8 cellular contexts compared by ENCODE assay signal in the genomic region with DNA sequence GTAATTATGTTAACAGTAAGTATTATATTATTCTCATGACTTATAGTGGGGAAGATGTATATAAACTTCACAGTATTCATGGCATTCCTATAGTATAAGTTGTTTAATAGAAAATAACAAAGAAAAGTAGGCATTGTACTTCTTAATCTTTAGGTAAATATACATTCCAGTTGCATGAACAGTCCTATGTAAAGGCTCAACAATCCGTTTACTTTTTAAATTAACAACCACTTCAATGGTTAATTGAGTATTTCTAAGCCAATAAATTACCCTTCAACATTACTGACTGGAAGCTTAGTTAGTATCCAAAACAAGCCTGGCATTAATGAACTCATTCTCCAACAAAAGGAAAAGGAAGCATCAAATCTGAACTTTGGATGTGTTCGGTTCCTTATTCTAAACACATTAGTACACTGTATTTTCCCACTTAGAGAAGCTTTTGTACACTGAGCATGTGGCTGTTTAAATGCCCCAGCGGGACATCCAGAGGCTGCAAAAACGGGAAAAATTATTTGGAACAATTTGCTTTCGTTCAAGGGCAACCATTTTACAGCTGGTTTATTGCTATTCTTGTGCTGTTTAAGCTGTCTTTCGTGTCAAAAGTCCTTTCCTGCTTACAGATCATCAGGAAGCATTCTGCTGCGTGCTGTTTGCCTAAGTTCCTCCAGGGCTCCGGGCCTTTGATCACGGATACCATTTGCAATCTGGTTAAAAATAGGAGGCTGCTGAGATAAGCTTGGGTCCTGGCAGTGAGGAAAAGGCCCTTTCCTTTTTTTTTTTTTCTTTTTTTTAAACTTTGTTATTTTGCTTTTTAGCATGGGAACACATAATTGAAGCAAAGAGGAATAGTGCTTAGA.
DNase-seq lines count a peak whose midpoint lies in the region; TF ChIP-seq lines count a peak whose summit lies in the region.

No MANE protein-coding gene starts in this region.

- no peak overlapping the region for H3K4me3 ChIP-seq in cardiac fibroblast (replicated peaks in 1 of 2; ENCODE audit: low read depth in 2 of 2, low read length in 2 of 2)
- H3K4me3 ChIP-seq in transverse colon, result no peak overlapping the region

- no peak for TF ChIP-seq EP300 in transverse colon (IDR thresholded peaks at IDR 0.05; ENCODE audit: low read depth)

- no peak for TF ChIP-seq POLR2A in transverse colon (IDR thresholded peaks at IDR 0.05)

- TF ChIP-seq CTCF in cardiac fibroblast (IDR thresholded peaks at IDR 0.05; ENCODE audit: low read depth, low read length) (peak; percentile 44), transverse colon (IDR thresholded peaks at IDR 0.05) (peak; percentile 16 to 38 (median 23))

- in situ Hi-C loops in transverse colon (cut with MboI; ENCODE audit: low pct_ligation_motif_present in 1 of 4, low pct_unique_long_range_greater_than_20kb in 1 of 4, low sequenced_read_pairs in 3 of 4), result no loop called here

- H3K9me3 ChIP-seq in transverse colon, result no peaks in the 10 kb centered on the region

- WGBS in transverse colon (ENCODE audit: low coverage in 1 of 2), 2 donors, result 13 to 23% methylated on average over 9 of the region's 9 CpGs

- peak; percentile 1 to 36 for DNase-seq in NCI-H2081 (lab: John Stamatoyannopoulos, UW)
- no peak for DNase-seq in NCI-H2081 treated with DMSO at 0.1 percent for 48 hours (lab: John Stamatoyannopoulos, UW)
- peak; percentile 65 to 84 for DNase-seq in cardiac fibroblast (ENCODE audit: low read depth in 2 of 2)
- peak; percentile 76 for DNase-seq in left kidney (ENCODE audit: low read depth, low spot score)
- DNase-seq in transverse colon, result peak; percentile 39
- no peak for DNase-seq in stimulated activated CD4-positive, alpha-beta T cell treated with anti-CD3 and anti-CD28 coated beads, Interleukin-12 subunit alpha, Interleukin-12 subunit beta, amount 100 ng/mL, for 4 hours
- no peak for DNase-seq in NCI-H524 treated with DMSO at 0.1 percent for 48 hours (lab: John Stamatoyannopoulos, UW)
- no peak for DNase-seq in T1000 (lab: John Stamatoyannopoulos, UW)

- no peaks in the 10 kb centered on the region for H3K36me3 ChIP-seq in transverse colon

- H3K27me3 ChIP-seq in transverse colon, result no peaks in the 10 kb centered on the region

- peaks cover 0 to 16% (median 2%) of the 10 kb centered on the region in 4 donors for H3K4me1 ChIP-seq in transverse colon

- intact Hi-C loops in transverse colon (cut with DNase I; ENCODE audit: low total_unique reads), result no loop called here

- peak overlapping the region; percentile 15 to 62 (median 44) for H3K27ac ChIP-seq in transverse colon

Comparison
In these comparisons a context has a peak if more than half of its experiments do, and no peak if none do; other contexts are left out.
1. DNase-seq: peak in NCI-H2081 (2 of 2), cardiac fibroblast (2 of 2), left kidney (single experiment) and transverse colon (single experiment); none in NCI-H2081 treated with DMSO at 0.1 percent for 48 hours (single experiment), stimulated activated CD4-positive, alpha-beta T cell treated with anti-CD3 and anti-CD28 coated beads, Interleukin-12 subunit alpha, Interleukin-12 subunit beta, amount 100 ng/mL, for 4 hours (single experiment), NCI-H524 treated with DMSO at 0.1 percent for 48 hours (single experiment) and T1000 (single experiment).